In the genomic region with DNA sequence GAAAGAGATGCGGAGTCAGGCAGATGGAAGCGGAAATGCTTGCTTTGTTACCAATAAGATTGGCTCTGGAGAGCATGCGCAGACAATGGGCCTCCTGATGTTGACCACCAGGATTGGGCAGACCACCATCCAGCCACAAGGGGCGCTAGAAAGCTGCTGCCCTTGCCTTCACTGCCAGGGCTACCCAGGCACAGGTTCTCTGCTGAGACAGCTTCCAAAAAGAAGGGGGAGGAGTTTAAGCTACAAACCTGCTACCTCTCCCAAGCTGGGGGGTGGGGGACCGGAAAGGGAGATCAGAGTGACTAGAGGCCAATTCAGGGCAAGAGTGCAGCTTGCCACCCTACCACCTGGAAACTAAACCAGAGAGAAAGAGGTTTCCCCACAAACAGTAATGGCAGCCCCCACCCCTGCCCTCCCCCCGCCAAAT, we compare ENCODE assay signal across 8 cellular contexts.
DNase-seq lines count a peak whose midpoint lies in the region; TF ChIP-seq lines count a peak whose summit lies in the region.

No MANE protein-coding gene starts in this region.

- no TSS peak for BruUV-seq in MCF 10A (replicated peaks; lab: Mats Ljungman, UMichigan)

- POLR2A ChIA-PET in MCF 10A (lab: Yijun Ruan, JAX): no interaction called here

- H3K4me3 ChIP-seq in breast epithelium: no peak overlapping the region
- no peak overlapping the region for H3K4me3 ChIP-seq in esophagus muscularis mucosa

- TF ChIP-seq CTCF in MCF 10A (IDR thresholded peaks at IDR 0.05; ENCODE audit: unreplicated experiment) (peak; percentile 47), breast epithelium (IDR thresholded peaks at IDR 0.05) (no peak), esophagus muscularis mucosa (IDR thresholded peaks at IDR 0.05) (peak in 1 of 3 experiments; percentile 43)

- intact Hi-C loops in MCF 10A (cut with micrococcal nuclease): no loop called here
- intact Hi-C loops in breast epithelium (cut with DNase I; ENCODE audit: low total_unique reads): no loop called here
- intact Hi-C loops in esophagus muscularis mucosa (cut with DNase I): no loop called here

- H3K4me1 ChIP-seq in breast epithelium (no peaks in the 10 kb centered on the region), esophagus muscularis mucosa (no peaks in the 10 kb centered on the region)

- H3K36me3 ChIP-seq in breast epithelium (no peaks in the 10 kb centered on the region), esophagus muscularis mucosa (no peaks in the 10 kb centered on the region)

- no peak overlapping the region for H3K27ac ChIP-seq in breast epithelium
- no peak overlapping the region for H3K27ac ChIP-seq in esophagus muscularis mucosa (replicated peaks in 1 of 4)

- H3K4me1 Mint-ChIP-seq in MCF 10A (ENCODE audit: insufficient read depth, unreplicated experiment): no peaks in the 10 kb centered on the region

- DNase-seq in MCF 10A (ENCODE audit: unreplicated experiment) (peak; percentile 35), breast epithelium (ENCODE audit: low spot score in 2 of 2) (no peak), NCI-H748 (lab: John Stamatoyannopoulos, UW; ENCODE audit: unreplicated experiment) (peak; percentile 58), iPS-NIHi11 (ENCODE audit: low spot score) (peak; percentile 93), esophagus muscularis mucosa (ENCODE audit: extremely low spot score) (no peak), NCI-H2107 (lab: John Stamatoyannopoulos, UW) (no peak)
- peak; percentile 71 to 73 for DNase-seq in activated T-cell treated with anti-CD3 and anti-CD28 coated beads, Interleukin-2, amount 50 U/mL, for 48 hours
- peak; percentile 1 for DNase-seq in stimulated activated CD8-positive, alpha-beta memory T cell treated with anti-CD3 and anti-CD28 coated beads, Interleukin-15, amount 100 ng/mL, for 1 hour (ENCODE audit: low read depth)

- H3K4me3 Mint-ChIP-seq in MCF 10A (ENCODE audit: unreplicated experiment): no peak overlapping the region

- no peak overlapping the region for H3K27ac Mint-ChIP-seq in MCF 10A (ENCODE audit: low read depth, unreplicated experiment)

- no peak for TF ChIP-seq EP300 in esophagus muscularis mucosa (IDR thresholded peaks at IDR 0.05)

- peaks cover 0 to 6% of the 10 kb centered on the region in 2 donors for H3K27me3 ChIP-seq in breast epithelium
- peaks cover 0 to 48% (median 0%) of the 10 kb centered on the region in 4 donors for H3K27me3 ChIP-seq in esophagus muscularis mucosa

- WGBS in esophagus muscularis mucosa: 59% methylated on average over 6 of the region's 6 CpGs

- TF ChIP-seq POLR2A in breast epithelium (IDR thresholded peaks at IDR 0.05) (no peak), esophagus muscularis mucosa (IDR thresholded peaks at IDR 0.05; ENCODE audit: low read depth) (no peak)

- no peaks in the 10 kb centered on the region for H3K36me3 Mint-ChIP-seq in MCF 10A (ENCODE audit: insufficient read depth, unreplicated experiment)

- no peaks in the 10 kb centered on the region for H3K9me3 Mint-ChIP-seq in MCF 10A (ENCODE audit: unreplicated experiment)

- H3K9me3 ChIP-seq in breast epithelium (no peaks in the 10 kb centered on the region), esophagus muscularis mucosa (no peaks in the 10 kb centered on the region)

- H3K27me3 Mint-ChIP-seq in MCF 10A (ENCODE audit: insufficient read depth, unreplicated experiment): peaks cover 63% of the 10 kb centered on the region

- CTCF ChIA-PET in MCF 10A (lab: Yijun Ruan, JAX): interaction anchor here (0.5 to 1.6 kb wide), 2 partner anchors 22 to 57 kb away, joined by 3 to 6 read pairs; no protein-coding TSS in a partner anchor

Comparison
In these comparisons a context has a peak if more than half of its experiments do, and no peak if none do; other contexts are left out.
1. DNase-seq: peak in MCF 10A (single experiment), NCI-H748 (single experiment), activated T-cell treated with anti-CD3 and anti-CD28 coated beads, Interleukin-2, amount 50 U/mL, for 48 hours (2 of 2), iPS-NIHi11 (single experiment) and stimulated activated CD8-positive, alpha-beta memory T cell treated with anti-CD3 and anti-CD28 coated beads, Interleukin-15, amount 100 ng/mL, for 1 hour (single experiment); none in breast epithelium (0 of 2), esophagus muscularis mucosa (single experiment) and NCI-H2107 (single experiment).